23 cellular contexts compared by ENCODE assay signal in genomic region chr6:78231002-78231401, GRCh38.
"Had no signal": no experiment of that assay in that cellular context is flagged by ENCODE, and none has a peak within 500 bp of the region (broad histone marks: within the 10 kb centered on the region; RNA-seq: fewer than 3 reads in every experiment).

No MANE protein-coding gene starts in this region.

- H3K4me1 Mint-ChIP-seq: naive B cell; nephron; stimulated activated naive B cell treated with anti-CD40 and anti-IgM and Interleukin-4, amounts not matched to agents 10 μg/mL and 1 μg/mL and 100 μg/mL, for 72 hours; stimulated activated naive CD8-positive, alpha-beta T cell treated with anti-CD3 and anti-CD28 coated beads, Interleukin-15, amount 100 ng/mL, for 72 hours had no signal

- H3K36me3 ChIP-seq: esophagus muscularis mucosa, gastroesophageal sphincter, prostate gland, right lobe of liver, tibial nerve, upper lobe of right lung had no signal

- H2AFZ ChIP-seq: parathyroid adenoma had no signal

- H3K4me3 Mint-ChIP-seq: naive B cell; nephron; stimulated activated naive B cell treated with anti-CD40 and anti-IgM and Interleukin-4, amounts not matched to agents 10 μg/mL and 1 μg/mL and 100 μg/mL, for 72 hours; stimulated activated naive CD8-positive, alpha-beta T cell treated with anti-CD3 and anti-CD28 coated beads, Interleukin-15, amount 100 ng/mL, for 72 hours had no signal

- DNase-seq: effector memory CD4-positive, alpha-beta T cell; glutamatergic neuron; left colon; left ventricle myocardium superior; mesendoderm; naive B cell; occipital lobe; right lobe of liver; stimulated activated CD4-positive, alpha-beta T cell treated with anti-CD3 and anti-CD28 coated beads, Interleukin-2, amount 100 ng/mL, for 24 hours; stimulated activated CD4-positive, alpha-beta T cell treated with anti-CD3 and anti-CD28 coated beads, Interleukin-4, amount 100 ng/mL, for 4 hours; stimulated activated naive B cell treated with anti-CD40 and anti-IgM and Interleukin-4, amounts not matched to agents 10 μg/mL and 1 μg/mL and 100 μg/mL, for 72 hours; stimulated activated naive CD8-positive, alpha-beta T cell treated with anti-CD3 and anti-CD28 coated beads, Interleukin-15, amount 100 ng/mL, for 72 hours; testis; upper lobe of right lung had no signal

- H3K4me3 ChIP-seq: esophagus muscularis mucosa, gastroesophageal sphincter, lung, prostate gland, right lobe of liver, skin epidermis, testis, tibial nerve, upper lobe of right lung had no signal

- H3K27me3 Mint-ChIP-seq: naive B cell; stimulated activated naive B cell treated with anti-CD40 and anti-IgM and Interleukin-4, amounts not matched to agents 10 μg/mL and 1 μg/mL and 100 μg/mL, for 72 hours; stimulated activated naive CD8-positive, alpha-beta T cell treated with anti-CD3 and anti-CD28 coated beads, Interleukin-15, amount 100 ng/mL, for 72 hours had no signal

- H3K27ac Mint-ChIP-seq: naive B cell; nephron; stimulated activated naive B cell treated with anti-CD40 and anti-IgM and Interleukin-4, amounts not matched to agents 10 μg/mL and 1 μg/mL and 100 μg/mL, for 72 hours; stimulated activated naive CD8-positive, alpha-beta T cell treated with anti-CD3 and anti-CD28 coated beads, Interleukin-15, amount 100 ng/mL, for 72 hours had no signal

- H3K79me2 ChIP-seq: parathyroid adenoma had no signal

- ATAC-seq: gastroesophageal sphincter; left colon; left ventricle myocardium superior; right lobe of liver; stimulated activated naive B cell treated with anti-CD40 and anti-IgM and Interleukin-4, amounts not matched to agents 10 μg/mL and 1 μg/mL and 100 μg/mL, for 72 hours; stimulated activated naive CD8-positive, alpha-beta T cell treated with anti-CD3 and anti-CD28 coated beads, Interleukin-15, amount 100 ng/mL, for 72 hours; upper lobe of right lung had no signal

- H3K27me3 ChIP-seq: esophagus muscularis mucosa, gastroesophageal sphincter, right lobe of liver, testis, tibial nerve, upper lobe of right lung had no signal

- H3K9ac ChIP-seq: parathyroid adenoma had no signal

- H3K9me3 ChIP-seq: esophagus muscularis mucosa, gastroesophageal sphincter, prostate gland, right lobe of liver, testis, upper lobe of right lung had no signal

- H3K27ac ChIP-seq: epithelial cell of prostate, esophagus muscularis mucosa, gastroesophageal sphincter, parathyroid adenoma, prostate gland, right lobe of liver, skin epidermis, testis, tibial nerve, upper lobe of right lung had no signal

- H3K36me3 Mint-ChIP-seq: naive B cell; stimulated activated naive B cell treated with anti-CD40 and anti-IgM and Interleukin-4, amounts not matched to agents 10 μg/mL and 1 μg/mL and 100 μg/mL, for 72 hours had no signal

- H3K4me1 ChIP-seq: esophagus muscularis mucosa, gastroesophageal sphincter, parathyroid adenoma, prostate gland, right lobe of liver, testis, tibial nerve, upper lobe of right lung had no signal
